ENCODE assay signal across 9 cellular contexts in genomic region chr7:129401968-129402860, GRCh38. TPM values are rescaled to one million over a fixed set of nuclear protein-coding genes. Genes with fewer than 3 reads are reported as not detected.
DNase-seq lines count a peak whose midpoint lies in the region; ATAC-seq, FAIRE-seq and TF ChIP-seq lines count a peak whose summit lies in the region.
"Had no signal": no experiment of that assay in that cellular context is flagged by ENCODE, and none has a peak within 500 bp of the region (broad histone marks: within the 10 kb centered on the region; RNA-seq: fewer than 3 reads in every experiment).

No MANE protein-coding gene starts in this region.

- peaks cover 2 to 17% of the 10 kb centered on the region in 2 donors for H3K36me3 ChIP-seq in small intestine (ENCODE audit: control insufficient read depth in 2 of 2, insufficient read depth in 2 of 2, low read length in 2 of 2)

- TF ChIP-seq CTCF in AG09319 (IDR thresholded peaks at IDR 0.05; ENCODE audit: low read depth, low read length) (peak; percentile 6), epithelial cell of esophagus (IDR thresholded peaks at IDR 0.05; ENCODE audit: insufficient read depth, low read depth, low read length, missing control alignments) (peak; percentile 26)

- H3K9me3 ChIP-seq in small intestine (ENCODE audit: control insufficient read depth, low read depth): no peaks in the 10 kb centered on the region

- no peak for FAIRE-seq in small intestine (lab: Jason Lieb, UNC)

- 76 to 83% (median 82%) methylated on average over 3 of the region's 3 CpGs for WGBS in small intestine, 3 donors

- H3K4me1 ChIP-seq in small intestine (ENCODE audit: control insufficient read depth in 2 of 2, insufficient read depth in 1 of 2, low read depth in 1 of 2, low read length in 1 of 2): no peaks in the 10 kb centered on the region

- ATAC-seq in GM18520 (IDR thresholded peaks at IDR 0.05; ENCODE audit: unreplicated experiment): peak; percentile 47
- no peak for ATAC-seq in HG02678 (IDR thresholded peaks at IDR 0.05; ENCODE audit: unreplicated experiment)

- H3K4me3 ChIP-seq in epithelial cell of esophagus (ENCODE audit: low read length): no peak overlapping the region
- no peak overlapping the region for H3K4me3 ChIP-seq in small intestine (ENCODE audit: low read depth in 1 of 2, low read length in 2 of 2)

- DNase-seq in AG09319 (ENCODE audit: extremely low read depth, low read depth): no peak
- peak; percentile 8 for DNase-seq in NCI-H69 (lab: John Stamatoyannopoulos, UW)
- peak; percentile 19 for DNase-seq in epithelial cell of esophagus (ENCODE audit: low read depth)
- DNase-seq in pons (ENCODE audit: low spot score): no peak
- DNase-seq in small intestine: no peak
- DNase-seq in NCI-H1105 treated with DMSO at 0.1 percent for 48 hours (lab: John Stamatoyannopoulos, UW): no peak
- DNase-seq: IMR-90 had no signal

- no peaks in the 10 kb centered on the region for H3K27me3 ChIP-seq in small intestine (ENCODE audit: control insufficient read depth in 2 of 2, insufficient read depth in 2 of 2, low read length in 2 of 2)

- H3K27ac ChIP-seq in small intestine (ENCODE audit: low read depth in 1 of 2, low read length in 1 of 2): no peak overlapping the region

RNA-seq across cellular contexts. Expression of gene STRIP2, which starts 32.0 kb away (rescaled TPM):
- 1 to 10 TPM in 1 of 3 donors, under 1 TPM in 1, not detected in 1; 0.22 to 1.3 TPM for polyA plus RNA-seq in small intestine

Comparison
In these comparisons a context has a peak if more than half of its experiments do, and no peak if none do; other contexts are left out.
1. DNase-seq: peak in NCI-H69 (single experiment) and epithelial cell of esophagus (single experiment); none in AG09319 (single experiment), pons (single experiment), small intestine (single experiment) and NCI-H1105 treated with DMSO at 0.1 percent for 48 hours (single experiment).